In the genomic region with DNA sequence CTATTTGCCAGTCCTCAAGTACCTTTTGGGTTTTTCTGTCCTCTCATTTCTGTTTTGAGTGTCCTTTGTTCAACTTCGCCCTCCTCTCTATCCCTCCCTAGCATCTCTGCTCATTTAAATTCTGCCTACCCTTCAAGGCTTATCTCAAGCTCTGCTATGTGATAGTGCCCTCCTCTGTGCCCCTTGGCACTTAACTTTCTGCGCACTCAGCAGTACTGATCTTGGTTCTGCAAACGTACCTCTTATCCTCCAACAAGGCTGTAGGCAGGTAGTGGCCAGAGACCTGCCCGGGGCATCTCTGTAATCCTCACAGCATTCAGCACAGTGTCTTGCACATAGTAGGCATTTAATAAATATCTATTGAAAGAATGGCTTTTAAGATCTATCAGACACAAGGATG, we compare ENCODE assay signal across 40 cellular contexts. TPM values are rescaled to one million over a fixed set of nuclear protein-coding genes. Genes with fewer than 3 reads are reported as not detected.
"Had no signal": no experiment of that assay in that cellular context is flagged by ENCODE, and none has a peak within 500 bp of the region (broad histone marks: within the 10 kb centered on the region; RNA-seq: fewer than 3 reads in every experiment).

No MANE protein-coding gene starts in this region.

- H3K27ac ChIP-seq: KMS-11 had no signal

- H3K4me2 ChIP-seq: KMS-11 had no signal

- H3K9me3 ChIP-seq: MG63 had no signal

- H3K9ac ChIP-seq: KMS-11 had no signal

- H3K36me3 ChIP-seq: MG63 had no signal

- H3K4me3 ChIP-seq: MG63 had no signal

- DNase-seq: Karpas-422, Kasumi-1, MG63, MM.1S, MV-4-11, NCI-H1048, NCI-H1092, NCI-H1092 treated with DMSO at 0.1 percent for 48 hours, NCI-H1105, NCI-H1105 treated with DMSO at 0.1 percent for 48 hours, NCI-H1417, NCI-H1417 treated with DMSO at 0.1 percent for 48 hours, NCI-H1436, NCI-H1436 treated with DMSO at 0.1 percent for 48 hours, NCI-H146, NCI-H1694, NCI-H1694 treated with DMSO at 0.1 percent for 48 hours, NCI-H187, NCI-H187 treated with DMSO at 0.1 percent for 48 hours, NCI-H1930, NCI-H2029, NCI-H2029 treated with DMSO at 0.1 percent for 48 hours, NCI-H2081, NCI-H2081 treated with DMSO at 0.1 percent for 48 hours, NCI-H2107, NCI-H2171, NCI-H2171 treated with DMSO at 0.1 percent for 48 hours, NCI-H2227 treated with DMSO at 0.1 percent for 48 hours, NCI-H226, NCI-H345, NCI-H446, NCI-H446 treated with DMSO at 0.1 percent for 48 hours, NCI-H510A, NCI-H510A treated with DMSO at 0.1 percent for 48 hours, NCI-H524 had no signal

RNA-seq across cellular contexts. Expression of a gene that starts 5.3 kb away (rescaled TPM):
- total RNA-seq: LHCN-M2, M059J, MCF 10A, NCI-H460 had no signal

RNA-seq across cellular contexts. Expression of a gene that starts 37.1 kb away (rescaled TPM):
- total RNA-seq: NCI-H460 had no signal
